In genomic region chr1:66396212-66396890, GRCh38 we compare ENCODE assay signal across 11 cellular contexts.
A peak's percentile ranks its signal among the peaks of the same experiment; 100 is the strongest.
DNase-seq lines count a peak whose midpoint lies in the region; ATAC-seq, FAIRE-seq and TF ChIP-seq lines count a peak whose summit lies in the region.
"Had no signal": no experiment of that assay in that cellular context is flagged by ENCODE, and none has a peak within 500 bp of the region (broad histone marks: within the 10 kb centered on the region; RNA-seq: fewer than 3 reads in every experiment).

No MANE protein-coding gene starts in this region.

- no peak overlapping the region for H3K4me3 ChIP-seq in Caco-2 (ENCODE audit: low read depth, low read length)
- H3K4me3 ChIP-seq: pancreas, thoracic aorta had no signal

- no peaks in the 10 kb centered on the region for H3K27me3 ChIP-seq in Caco-2 (replicated peaks; ENCODE audit: control insufficient read depth, insufficient read depth, low read length)
- H3K27me3 ChIP-seq: pancreas had no signal

- no peaks in the 10 kb centered on the region for H3K36me3 ChIP-seq in Caco-2 (ENCODE audit: control insufficient read depth, insufficient read depth, low read length)
- H3K36me3 ChIP-seq: pancreas, thoracic aorta had no signal

- H3K36me3 Mint-ChIP-seq in Caco-2 (ENCODE audit: insufficient read depth, unreplicated experiment), result no peaks in the 10 kb centered on the region
- no peaks in the 10 kb centered on the region for H3K36me3 Mint-ChIP-seq in T-cell

- no peaks in the 10 kb centered on the region for H3K9me3 ChIP-seq in Caco-2
- H3K9me3 ChIP-seq: pancreas, thoracic aorta had no signal

- CTCF ChIA-PET in GM10248 (lab: Yijun Ruan, JAX) (interaction anchor here (0.8 to 5.1 kb wide), 14 partner anchors 9 to 144 kb away, joined by 3 to 41 read pairs (median 4); no protein-coding TSS in a partner anchor), Caco-2 (lab: Charles Lee) (no interaction called here), T-cell (lab: Charles Lee) (interaction anchor here (0.5 to 1.5 kb wide), 3 partner anchors 10 to 46 kb away, joined by 3 read pairs; no protein-coding TSS in a partner anchor)

- no peak overlapping the region for H3K4me3 Mint-ChIP-seq in Caco-2 (ENCODE audit: unreplicated experiment)
- no peak overlapping the region for H3K4me3 Mint-ChIP-seq in T-cell

- H3K9me3 Mint-ChIP-seq in Caco-2 (ENCODE audit: unreplicated experiment) (no peaks in the 10 kb centered on the region), T-cell (peaks cover 0 to 3% (median 0%) of the 10 kb centered on the region in 3 donors)

- peaks cover 6% of the 10 kb centered on the region for H3K27me3 Mint-ChIP-seq in Caco-2 (ENCODE audit: insufficient read depth, unreplicated experiment)
- H3K27me3 Mint-ChIP-seq in T-cell, result no peaks in the 10 kb centered on the region

- no TSS peak for BruUV-seq in Caco-2 (replicated peaks; lab: Mats Ljungman, UMichigan)

- POLR2A ChIA-PET in GM10248 (lab: Yijun Ruan, JAX), result interaction anchor here (1.0 to 1.5 kb wide), 2 partner anchors 12 to 16 kb away, joined by 3 to 5 read pairs; no protein-coding TSS in a partner anchor
- POLR2A ChIA-PET in Caco-2 (lab: Charles Lee), result no interaction called here
- POLR2A ChIA-PET in T-cell (lab: Charles Lee), result no interaction called here

- H3K27ac Mint-ChIP-seq in Caco-2 (ENCODE audit: unreplicated experiment) (no peak overlapping the region), T-cell (no peak overlapping the region)

- no peak for FAIRE-seq in D721Med (lab: Jason Lieb, UNC)
- FAIRE-seq: pancreas had no signal

- H3K4me1 Mint-ChIP-seq in Caco-2 (ENCODE audit: low read depth, unreplicated experiment) (no peaks in the 10 kb centered on the region), T-cell (peaks cover 6 to 22% (median 8%) of the 10 kb centered on the region in 3 donors)

- TF ChIP-seq CTCF in GM10248 (IDR thresholded peaks at IDR 0.05; ENCODE audit: control extremely low read depth, extremely low read depth, low read depth, missing control alignments), result no peak
- TF ChIP-seq CTCF in D721Med (IDR thresholded peaks at IDR 0.05; ENCODE audit: insufficient read depth, missing control alignments), result no peak
- TF ChIP-seq CTCF in Caco-2 (IDR thresholded peaks at IDR 0.05; ENCODE audit: insufficient read depth in 1 of 2, low read depth in 1 of 2, low read length in 1 of 2, severe bottlenecking in 1 of 2, unreplicated experiment in 1 of 2), result no peak

- ATAC-seq in GM19452 (IDR thresholded peaks at IDR 0.05; ENCODE audit: unreplicated experiment) (peak; percentile 52), HG03139 (IDR thresholded peaks at IDR 0.05; ENCODE audit: unreplicated experiment) (peak; percentile 48), T-cell (replicated peaks in 1 of 4) (no peak)

- H3K4me1 ChIP-seq in Caco-2, result no peaks in the 10 kb centered on the region
- H3K4me1 ChIP-seq: pancreas had no signal

- DNase-seq in GM10248 (ENCODE audit: extremely low spot score) (peak; percentile 30), amniotic epithelial cell (ENCODE audit: low read depth) (peak; percentile 36), D721Med (ENCODE audit: insufficient read length, low spot score) (no peak), posterior vena cava (ENCODE audit: low spot score) (no peak), Caco-2 (no peak), T-cell (no peak)
- DNase-seq: activated CD8-positive, alpha-beta memory T cell treated with anti-CD3 and anti-CD28 coated beads for 24 hours; pancreas had no signal

- intact Hi-C loops in posterior vena cava (cut with DNase I), result loop anchor here in 1 of 2 donors (10.0 kb wide), 1 partner anchor 48 kb away; no protein-coding TSS in a partner anchor
- intact Hi-C loops in Caco-2 (cut with micrococcal nuclease; ENCODE audit: unreplicated experiment), result no loop called here

Comparison
In these comparisons a context has a peak if more than half of its experiments do, and no peak if none do; other contexts are left out.
1. DNase-seq: peak in GM10248 (single experiment) and amniotic epithelial cell (single experiment); none in D721Med (single experiment), posterior vena cava (single experiment), Caco-2 (0 of 2) and T-cell (0 of 34).
2. ATAC-seq: peak in GM19452 (single experiment) and HG03139 (single experiment); none in T-cell (0 of 4).